Comparison of ENCODE assay signal across 1 cellular context in the genomic region with DNA sequence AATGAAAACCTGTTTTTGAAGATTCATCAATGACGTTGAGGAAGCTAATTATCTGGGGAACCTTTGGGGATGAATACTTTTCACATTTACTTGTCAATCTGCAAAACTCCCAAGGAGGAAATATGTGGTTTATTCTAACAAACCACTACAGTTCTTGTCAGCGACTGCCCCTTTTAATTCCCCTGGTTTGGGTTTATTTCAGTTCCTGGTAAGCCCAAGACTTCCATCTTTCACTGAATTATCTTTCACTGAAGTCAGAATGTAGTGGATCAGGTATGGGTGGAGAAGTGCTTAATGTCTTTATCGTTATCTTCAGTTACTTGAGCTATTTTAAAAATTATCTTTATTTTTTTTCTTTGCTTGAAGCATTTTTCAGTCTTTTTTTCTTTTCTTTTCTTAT.
TF ChIP-seq lines count a peak whose summit lies in the region.

No MANE protein-coding gene starts in this region.

TF ChIP-seq in GM12878, 131 proteins besides CTCF, POLR2A, EP300 and RAD21 (continued from another document):
- TF ChIP-seq PRDM15 (CRISPR knock-in tag; IDR thresholded peaks at IDR 0.05) (no peak), CREM (IDR thresholded peaks at IDR 0.05; ENCODE audit: low read depth) (no peak), MTA3 (IDR thresholded peaks at IDR 0.05; ENCODE audit: borderline replicate concordance, low read length) (no peak), CHD1 (IDR thresholded peaks at IDR 0.05; ENCODE audit: low read depth, low read length) (no peak), NR2C1 (IDR thresholded peaks at IDR 0.05) (no peak), SMARCA5 (IDR thresholded peaks at IDR 0.05) (no peak), RUNX3 (IDR thresholded peaks at IDR 0.05; ENCODE audit: low read length) (no peak), IKZF1 (conservative IDR thresholded peaks at IDR 0.05) (no peak)
- TF ChIP-seq, protein P1, sequence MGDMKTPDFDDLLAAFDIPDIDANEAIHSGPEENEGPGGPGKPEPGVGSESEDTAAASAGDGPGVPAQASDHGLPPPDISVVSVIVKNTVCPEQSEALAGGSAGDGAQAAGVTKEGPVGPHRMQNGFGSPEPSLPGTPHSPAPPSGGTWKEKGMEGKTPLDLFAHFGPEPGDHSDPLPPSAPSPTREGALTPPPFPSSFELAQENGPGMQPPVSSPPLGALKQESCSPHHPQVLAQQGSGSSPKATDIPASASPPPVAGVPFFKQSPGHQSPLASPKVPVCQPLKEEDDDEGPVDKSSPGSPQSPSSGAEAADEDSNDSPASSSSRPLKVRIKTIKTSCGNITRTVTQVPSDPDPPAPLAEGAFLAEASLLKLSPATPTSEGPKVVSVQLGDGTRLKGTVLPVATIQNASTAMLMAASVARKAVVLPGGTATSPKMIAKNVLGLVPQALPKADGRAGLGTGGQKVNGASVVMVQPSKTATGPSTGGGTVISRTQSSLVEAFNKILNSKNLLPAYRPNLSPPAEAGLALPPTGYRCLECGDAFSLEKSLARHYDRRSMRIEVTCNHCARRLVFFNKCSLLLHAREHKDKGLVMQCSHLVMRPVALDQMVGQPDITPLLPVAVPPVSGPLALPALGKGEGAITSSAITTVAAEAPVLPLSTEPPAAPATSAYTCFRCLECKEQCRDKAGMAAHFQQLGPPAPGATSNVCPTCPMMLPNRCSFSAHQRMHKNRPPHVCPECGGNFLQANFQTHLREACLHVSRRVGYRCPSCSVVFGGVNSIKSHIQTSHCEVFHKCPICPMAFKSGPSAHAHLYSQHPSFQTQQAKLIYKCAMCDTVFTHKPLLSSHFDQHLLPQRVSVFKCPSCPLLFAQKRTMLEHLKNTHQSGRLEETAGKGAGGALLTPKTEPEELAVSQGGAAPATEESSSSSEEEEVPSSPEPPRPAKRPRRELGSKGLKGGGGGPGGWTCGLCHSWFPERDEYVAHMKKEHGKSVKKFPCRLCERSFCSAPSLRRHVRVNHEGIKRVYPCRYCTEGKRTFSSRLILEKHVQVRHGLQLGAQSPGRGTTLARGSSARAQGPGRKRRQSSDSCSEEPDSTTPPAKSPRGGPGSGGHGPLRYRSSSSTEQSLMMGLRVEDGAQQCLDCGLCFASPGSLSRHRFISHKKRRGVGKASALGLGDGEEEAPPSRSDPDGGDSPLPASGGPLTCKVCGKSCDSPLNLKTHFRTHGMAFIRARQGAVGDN (IDR thresholded peaks at IDR 0.05) = no peak
TF ChIP-seq in GM12878: peak in this region for 0.
